ENCODE assay signal across 8 cellular contexts in the genomic region with DNA sequence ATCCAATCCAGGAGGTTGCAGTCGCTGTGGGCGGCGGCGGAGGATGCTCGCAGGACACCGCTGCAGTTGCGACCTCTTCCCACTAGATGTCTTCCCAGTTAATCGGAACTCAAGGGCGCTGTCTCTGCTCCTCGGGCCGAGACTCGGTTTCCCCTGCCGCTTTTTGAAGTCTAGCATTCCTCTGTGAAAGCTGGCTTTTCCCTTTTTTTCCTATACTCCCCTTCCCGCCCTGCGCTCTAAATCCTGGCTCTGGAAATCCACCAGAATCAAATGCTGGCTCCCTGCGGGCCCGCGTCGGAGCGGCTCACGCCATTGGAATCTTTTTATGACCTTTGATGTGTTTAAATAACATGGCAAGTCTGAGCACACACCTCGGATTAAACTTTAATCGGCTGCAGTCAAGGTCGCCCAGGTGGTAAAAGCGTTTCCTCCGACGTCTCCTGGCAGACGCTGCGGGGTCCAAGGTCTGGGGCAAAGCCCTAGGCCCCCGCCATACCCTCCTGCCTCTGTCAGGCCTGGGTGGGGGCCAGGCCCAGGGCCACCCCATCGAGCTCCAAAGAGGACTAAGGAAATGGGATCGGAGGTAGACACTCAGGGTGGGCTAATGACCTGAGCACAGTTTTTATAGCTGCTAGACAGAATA. TPM values are rescaled to one million over a fixed set of nuclear protein-coding genes. Genes with fewer than 3 reads are reported as not detected.
DNase-seq lines count a peak whose midpoint lies in the region; ATAC-seq and TF ChIP-seq lines count a peak whose summit lies in the region.

No MANE protein-coding gene starts in this region.

- peak overlapping the region; percentile 15 for H3K4me3 Mint-ChIP-seq in activated naive CD8-positive, alpha-beta T cell

- H3K27me3 Mint-ChIP-seq in activated naive CD8-positive, alpha-beta T cell: peaks cover 73% of the 10 kb centered on the region

- no peaks in the 10 kb centered on the region for H3K9me3 Mint-ChIP-seq in activated naive CD8-positive, alpha-beta T cell (ENCODE audit: low read depth)

- DNase-seq in NCI-H1092 (lab: John Stamatoyannopoulos, UW): peak; percentile 6
- DNase-seq in NCI-H1092 treated with DMSO at 0.1 percent for 48 hours (lab: John Stamatoyannopoulos, UW): no peak
- peak; percentile 60 for DNase-seq in NCI-H82 (lab: John Stamatoyannopoulos, UW)
- peak in 1 of 5 donors; percentile 56 for DNase-seq in heart left ventricle

- intact Hi-C loops in heart left ventricle (cut with DNase I): loop anchor here in 8 of 10 donors (5.0 to 10.0 kb wide), 5 partner anchors 364 to 812 kb away; no protein-coding TSS in a partner anchor

- H3K36me3 ChIP-seq in heart left ventricle: no peaks in the 10 kb centered on the region
- no peaks in the 10 kb centered on the region for H3K36me3 ChIP-seq in rectal smooth muscle tissue (ENCODE audit: control insufficient read depth, insufficient read depth, low read length)

- 10 to 15% (median 12%) methylated on average over 32 of the region's 32 CpGs for WGBS in heart left ventricle, 4 donors

- no peaks in the 10 kb centered on the region for H3K36me3 Mint-ChIP-seq in activated naive CD8-positive, alpha-beta T cell

- peak; percentile 57 to 80 (median 70) for TF ChIP-seq CTCF in heart left ventricle (IDR thresholded peaks at IDR 0.05)

- no peaks in the 10 kb centered on the region for H3K9me3 ChIP-seq in heart left ventricle

- H3K27ac ChIP-seq in heart left ventricle: no peak overlapping the region
- H3K27ac ChIP-seq in rectal smooth muscle tissue (ENCODE audit: low read depth, low read length): no peak overlapping the region

- no peak overlapping the region for H3K9ac ChIP-seq in rectal smooth muscle tissue (ENCODE audit: low read length)

- no peak overlapping the region for H3K27ac Mint-ChIP-seq in activated naive CD8-positive, alpha-beta T cell

- TF ChIP-seq POLR2A in heart left ventricle (IDR thresholded peaks at IDR 0.05): no peak

- H3K4me1 ChIP-seq in heart left ventricle (peaks cover 0 to 22% (median 8%) of the 10 kb centered on the region in 12 donors), rectal smooth muscle tissue (ENCODE audit: control insufficient read depth, insufficient read depth, low read length) (no peaks in the 10 kb centered on the region)

- H3K4me1 Mint-ChIP-seq in activated naive CD8-positive, alpha-beta T cell (ENCODE audit: low read depth): peaks cover 13% of the 10 kb centered on the region

- H3K27me3 ChIP-seq in heart left ventricle (peaks cover 50 to 98% (median 88%) of the 10 kb centered on the region in 9 donors), rectal smooth muscle tissue (ENCODE audit: control insufficient read depth, insufficient read depth, low read length) (peaks cover 23% of the 10 kb centered on the region)

- ATAC-seq in heart left ventricle (peak in 3 of 4 donors; percentile 62 to 78 (median 66)), GM19455 (IDR thresholded peaks at IDR 0.05; ENCODE audit: unreplicated experiment) (no peak), GM19351 (IDR thresholded peaks at IDR 0.05; ENCODE audit: unreplicated experiment) (no peak)

- H3K4me3 ChIP-seq in heart left ventricle (peak overlapping the region in 8 of 12 donors; percentile 4 to 41 (median 32)), rectal smooth muscle tissue (ENCODE audit: low read length) (peak overlapping the region; percentile 57)

RNA-seq across cellular contexts. Expression of a gene that starts 10.7 kb away (rescaled TPM):
- total RNA-seq in heart left ventricle: not detected
- not detected for polyA plus RNA-seq in heart left ventricle

RNA-seq across cellular contexts. Expression of a gene that starts 25.5 kb away (rescaled TPM):
- not detected for total RNA-seq in heart left ventricle
- polyA plus RNA-seq in heart left ventricle: not detected

RNA-seq across cellular contexts. Expression of a gene that starts 32.0 kb away (rescaled TPM):
- total RNA-seq in heart left ventricle: not detected
- not detected for polyA plus RNA-seq in heart left ventricle

RNA-seq across cellular contexts. Expression of a gene that starts 36.4 kb away (rescaled TPM):
- under 1 TPM in 2 of 9 donors, not detected in 7; 0.18 to 0.36 TPM for total RNA-seq in heart left ventricle
- polyA plus RNA-seq in heart left ventricle: under 1 TPM in 1 of 2 donors, not detected in 1; 0.06 TPM

RNA-seq across cellular contexts. Expression of a gene that starts 45.2 kb away (rescaled TPM):
- under 1 TPM in 1 of 9 donors, not detected in 8; 0.29 TPM for total RNA-seq in heart left ventricle
- not detected for polyA plus RNA-seq in heart left ventricle

Comparison
In these comparisons a context has a peak if more than half of its experiments do, and no peak if none do; other contexts are left out.
1. ATAC-seq: peak in heart left ventricle (3 of 4); none in GM19455 (single experiment) and GM19351 (single experiment).